8 cellular contexts compared by ENCODE assay signal in the genomic region with DNA sequence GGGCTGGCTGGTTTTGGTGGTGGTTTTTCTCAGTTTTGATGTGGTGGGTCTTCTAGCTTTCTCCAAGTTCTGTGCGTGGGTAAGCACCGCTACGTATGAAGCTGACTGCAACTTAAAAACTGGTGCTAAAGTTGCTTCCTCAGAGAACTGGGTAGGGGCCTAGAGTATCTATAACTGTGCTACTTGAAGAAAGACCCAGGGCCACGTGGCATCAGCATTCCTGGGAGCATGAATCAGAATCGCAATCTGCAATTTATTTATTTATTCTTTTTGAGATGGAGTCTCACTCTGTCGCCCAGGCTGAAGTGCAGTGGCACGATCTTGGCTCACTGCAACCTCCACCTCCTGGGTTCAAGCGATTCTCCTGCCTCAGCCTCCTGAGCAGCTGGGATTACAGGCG. TPM values are rescaled to one million over a fixed set of nuclear protein-coding genes. Genes with fewer than 3 reads are reported as not detected.
DNase-seq lines count a peak whose midpoint lies in the region; ATAC-seq and TF ChIP-seq lines count a peak whose summit lies in the region.
"Not testable (repeated sequence)": the region's sequence is repeated elsewhere in the genome, so short reads cannot be mapped to it uniquely, and the experiment has no call there.
"Had no signal": no experiment of that assay in that cellular context is flagged by ENCODE, and none has a peak within 500 bp of the region (broad histone marks: within the 10 kb centered on the region; RNA-seq: fewer than 3 reads in every experiment).

No MANE protein-coding gene starts in this region.

- H2BK15ac ChIP-seq in IMR-90 (ENCODE audit: low read depth, low read length): peak overlapping the region; percentile 0; the same call in 1 of the 3 replicates
- not testable (repeated sequence) for H2BK15ac ChIP-seq in mesenchymal stem cell (ENCODE audit: low read depth, poor library complexity, severe bottlenecking)

- 100% methylated on average over 3 of the region's 9 CpGs; no CpG with 5 or more reads in 1 of the 2 experiments for WGBS in IMR-90 (ENCODE audit: extremely low coverage in 2 of 2, insufficient read length in 1 of 2), 2 experiments
- WGBS in SK-N-SH (ENCODE audit: low lambda C conversion rate): 92% methylated on average over 8 of the region's 9 CpGs
- 68% methylated on average over 9 of the region's 9 CpGs for WGBS in mesenchymal stem cell

- H3K79me2 ChIP-seq in SK-N-SH (ENCODE audit: insufficient read depth): peaks cover 98% of the 10 kb centered on the region
- H3K79me2 ChIP-seq in fibroblast of lung (ENCODE audit: control insufficient read depth, insufficient read depth, low read length): peaks cover 16% of the 10 kb centered on the region

- H2AK5ac ChIP-seq in IMR-90 (ENCODE audit: low read depth, low read length): 0 out of 2 replicates have a peak overlapping the region, but pooled peaks have one; percentile 43
- H2AK5ac ChIP-seq in mesenchymal stem cell (ENCODE audit: low read length, severe bottlenecking): not testable (repeated sequence)

- not testable (repeated sequence) for H2AK9ac ChIP-seq in IMR-90 (replicated peaks; ENCODE audit: low read depth, low read length, poor library complexity)

- peak overlapping the region; percentile 42 for H3K27ac Mint-ChIP-seq in MCF 10A (ENCODE audit: low read depth, unreplicated experiment)

- H3K36me3 ChIP-seq in IMR-90 (ENCODE audit: control insufficient read depth, insufficient read depth, low read length); SK-N-SH (replicated peaks in 1 of 2; ENCODE audit: control insufficient read depth in 1 of 2, insufficient read depth in 2 of 2, low read length in 1 of 2); fibroblast of lung (ENCODE audit: control insufficient read depth, insufficient read depth, low read length); mesenchymal stem cell (ENCODE audit: control insufficient read depth in 1 of 2, insufficient read depth in 2 of 2, low read depth in 1 of 2, low read length in 2 of 2): not testable (repeated sequence)

- not testable (repeated sequence) for BruUV-seq in IMR-90 (replicated peaks; lab: Mats Ljungman, UMichigan); MCF 10A (replicated peaks; lab: Mats Ljungman, UMichigan)

- H3F3A ChIP-seq in SK-N-SH (replicated peaks; ENCODE audit: insufficient read depth): not testable (repeated sequence)

- 0 out of 2 replicates have a peak overlapping the region, but pooled peaks have one; percentile 7 for H3K27ac ChIP-seq in IMR-90 (ENCODE audit: insufficient read depth, low read length)
- H3K27ac ChIP-seq in SK-N-SH (ENCODE audit: low read depth in 2 of 2, low read length in 1 of 2); fibroblast of lung (ENCODE audit: insufficient read depth, low read length): not testable (repeated sequence)
- H3K27ac ChIP-seq in mesenchymal stem cell (ENCODE audit: low read length, poor library complexity, severe bottlenecking): peak overlapping the region; percentile 59

- H3K79me1 ChIP-seq in IMR-90 (ENCODE audit: low read depth in 1 of 2, low read length in 2 of 2): peaks cover 43 to 83% of the 10 kb centered on the region in 2 experiments
- H3K79me1 ChIP-seq in mesenchymal stem cell (replicated peaks; ENCODE audit: low read length, poor library complexity, severe bottlenecking): not testable (repeated sequence)

- H2BK120ac ChIP-seq in IMR-90 (ENCODE audit: low read depth, low read length): peak overlapping the region; percentile 71
- H2BK120ac ChIP-seq in mesenchymal stem cell (ENCODE audit: low read depth, low read length): not testable (repeated sequence)

- peak; percentile 27 for DNase-seq in A172 (ENCODE audit: low spot score)
- peak; percentile 75 for DNase-seq in EH (ENCODE audit: low read depth)
- DNase-seq in IMR-90: peak; percentile 43
- DNase-seq in SK-N-SH; MCF 10A (ENCODE audit: unreplicated experiment): not testable (repeated sequence)
- peak; percentile 50 to 60 for DNase-seq in fibroblast of lung (ENCODE audit: low read depth in 2 of 2)
- peak; percentile 38 for DNase-seq in mesenchymal stem cell

- H3K4me1 ChIP-seq in IMR-90 (ENCODE audit: control insufficient read depth, insufficient read depth, low read length): peaks cover 23% of the 10 kb centered on the region
- peaks cover 10 to 11% of the 10 kb centered on the region in 2 experiments; a peak in 2 of 4 replicates for H3K4me1 ChIP-seq in SK-N-SH (ENCODE audit: control insufficient read depth in 1 of 2, insufficient read depth in 2 of 2, low read depth in 1 of 2, low read length in 1 of 2)
- peaks cover 10% of the 10 kb centered on the region for H3K4me1 ChIP-seq in fibroblast of lung (ENCODE audit: control insufficient read depth, extremely low read depth, insufficient read depth, low read length)
- H3K4me1 ChIP-seq in mesenchymal stem cell (ENCODE audit: control insufficient read depth, insufficient read depth, low read depth, low read length): peaks cover 31% of the 10 kb centered on the region

- not testable (repeated sequence) for TF ChIP-seq RAD21 in IMR-90 (IDR thresholded peaks at IDR 0.05; ENCODE audit: low read length); SK-N-SH (IDR thresholded peaks at IDR 0.05; ENCODE audit: low read length)

- H4K8ac ChIP-seq in IMR-90 (ENCODE audit: low read depth in 2 of 2, low read length in 2 of 2): peak overlapping the region in 1 of 2 experiments; percentile 10; a peak in 3 of 4 replicates
- H4K8ac ChIP-seq in mesenchymal stem cell (ENCODE audit: low read length): not testable (repeated sequence)

- peak overlapping the region; percentile 31; the same call in 1 of the 2 replicates for H4K91ac ChIP-seq in IMR-90 (ENCODE audit: insufficient read depth, low read depth, low read length)
- H4K91ac ChIP-seq in mesenchymal stem cell (ENCODE audit: low read length): not testable (repeated sequence)

- H4K20me1 ChIP-seq in IMR-90 (ENCODE audit: insufficient read depth, low read length) (peaks cover 62% of the 10 kb centered on the region), SK-N-SH (ENCODE audit: insufficient read depth) (peaks cover 40% of the 10 kb centered on the region; the same call in 1 of the 2 replicates)
- not testable (repeated sequence) for H4K20me1 ChIP-seq in fibroblast of lung (ENCODE audit: control insufficient read depth, extremely low read depth, insufficient read depth, low read length)

- TF ChIP-seq CTCF in IMR-90 (conservative IDR thresholded peaks at IDR 0.05; ENCODE audit: low read depth, low read length); SK-N-SH (IDR thresholded peaks at IDR 0.05); MCF 10A (IDR thresholded peaks at IDR 0.05; ENCODE audit: unreplicated experiment); fibroblast of lung (conservative IDR thresholded peaks at IDR 0.05 in 1 of 2, IDR thresholded peaks at IDR 0.05 in 1 of 2; ENCODE audit: low read depth in 1 of 2, low read length in 2 of 2): not testable (repeated sequence)

- H3K9ac ChIP-seq in IMR-90 (ENCODE audit: low read depth, low read length); SK-N-SH; fibroblast of lung (ENCODE audit: insufficient read depth, low read length); mesenchymal stem cell (ENCODE audit: low read length): not testable (repeated sequence)

- not testable (repeated sequence) for H3K9me2 ChIP-seq in SK-N-SH

- TF ChIP-seq POLR2A in IMR-90 (IDR thresholded peaks at IDR 0.05; ENCODE audit: low read depth, low read length): not testable (repeated sequence)

- not testable (repeated sequence) for H2BK12ac ChIP-seq in mesenchymal stem cell (ENCODE audit: low read length in 2 of 2)

- not testable (repeated sequence) for H2AFZ ChIP-seq in IMR-90 (replicated peaks; ENCODE audit: low read length, poor library complexity); SK-N-SH (ENCODE audit: low read depth); fibroblast of lung (ENCODE audit: low read length); mesenchymal stem cell (ENCODE audit: low read depth, low read length)

- intact Hi-C loops in IMR-90 (cut with micrococcal nuclease); MCF 10A (cut with micrococcal nuclease): not testable (repeated sequence)

- not testable (repeated sequence) for H3K9me3 ChIP-seq in IMR-90 (ENCODE audit: control insufficient read depth, insufficient read depth, low read length); SK-N-SH; fibroblast of lung (ENCODE audit: control insufficient read depth, insufficient read depth, low read depth, low read length); mesenchymal stem cell (ENCODE audit: control insufficient read depth, low read length)

- not testable (repeated sequence) for H3K56ac ChIP-seq in IMR-90 (ENCODE audit: extremely low read depth, insufficient read depth, low read length)

- H3K18ac ChIP-seq in IMR-90 (ENCODE audit: low read depth, low read length) (peak overlapping the region; percentile 7; the same call in 1 of the 2 replicates), mesenchymal stem cell (ENCODE audit: low read depth in 1 of 2, low read length in 2 of 2) (peak overlapping the region in 1 of 2 experiments; percentile 37)

- H2BK20ac ChIP-seq in IMR-90 (ENCODE audit: low read depth, low read length): peak overlapping the region; percentile 27

- H3K4me2 ChIP-seq in IMR-90 (ENCODE audit: low read depth, low read length); SK-N-SH; fibroblast of lung (ENCODE audit: extremely low read depth, insufficient read depth, low read length); mesenchymal stem cell (ENCODE audit: low read length, poor library complexity, severe bottlenecking): not testable (repeated sequence)

- TF ChIP-seq EP300 in SK-N-SH (IDR thresholded peaks at IDR 0.05; ENCODE audit: borderline replicate concordance in 1 of 2, low read depth in 1 of 2, low read length in 1 of 2): not testable (repeated sequence)

- not testable (repeated sequence) for H3K9me3 Mint-ChIP-seq in MCF 10A (ENCODE audit: unreplicated experiment)

- H4K5ac ChIP-seq in IMR-90 (ENCODE audit: low read depth, low read length): peak overlapping the region; percentile 12; the same call in 1 of the 2 replicates

- peaks cover 18% of the 10 kb centered on the region for H3K4me1 Mint-ChIP-seq in MCF 10A (ENCODE audit: insufficient read depth, unreplicated experiment)

- H2BK5ac ChIP-seq in IMR-90 (ENCODE audit: low read depth, low read length, poor library complexity, severe bottlenecking); mesenchymal stem cell (ENCODE audit: low read depth, low read length, poor library complexity, severe bottlenecking): not testable (repeated sequence)

- dilution Hi-C loops in IMR-90 (cut with HindIII; ENCODE audit: low sequenced_read_pairs, unreplicated experiment): not testable (repeated sequence)

- 0 out of 2 replicates have a peak, but pooled peaks have one; percentile 5 for ATAC-seq in IMR-90 (ENCODE audit: low read depth)

- H3K27me3 ChIP-seq in IMR-90 (ENCODE audit: control insufficient read depth, insufficient read depth, low read length); SK-N-SH (ENCODE audit: insufficient read depth); fibroblast of lung (ENCODE audit: control insufficient read depth, insufficient read depth, low read length); mesenchymal stem cell (ENCODE audit: control insufficient read depth in 1 of 2, insufficient read depth in 1 of 2, low read length in 2 of 2): not testable (repeated sequence)

- H3K14ac ChIP-seq in IMR-90 (replicated peaks; ENCODE audit: low read depth, low read length): peak overlapping the region; percentile 26
- H3K14ac ChIP-seq in mesenchymal stem cell (ENCODE audit: low read length in 2 of 2): not testable (repeated sequence)

- not testable (repeated sequence) for H3K9me1 ChIP-seq in IMR-90 (ENCODE audit: insufficient read depth, low read length)

- CTCF ChIA-PET in IMR-90 (lab: Yijun Ruan, JAX); MCF 10A (lab: Yijun Ruan, JAX): not testable (repeated sequence)
- CTCF ChIA-PET in SK-N-SH (lab: Yijun Ruan, JAX): interaction anchor here (1.5 to 2.2 kb wide), 2 partner anchors 61 to 62 kb away, joined by 4 to 6 read pairs; no protein-coding TSS in a partner anchor

- POLR2A ChIA-PET in IMR-90 (lab: Charles Lee; ENCODE audit: unreplicated experiment): interaction anchor here (0.5 kb wide), 1 partner anchor 152 kb away, joined by 4 read pairs; the partner anchor contains the start of gene CNPY3
- POLR2A ChIA-PET in SK-N-SH (lab: Yijun Ruan, JAX): not testable (repeated sequence)
- POLR2A ChIA-PET in MCF 10A (lab: Yijun Ruan, JAX): interaction anchor here (1.3 kb wide), 1 partner anchor 39 kb away, joined by 3 read pairs; no protein-coding TSS in a partner anchor

- H3K4me3 Mint-ChIP-seq in MCF 10A (ENCODE audit: unreplicated experiment): not testable (repeated sequence)

- H3K23ac ChIP-seq in IMR-90 (ENCODE audit: low read depth, low read length): peak overlapping the region; percentile 48; the same call in 1 of the 2 replicates
- not testable (repeated sequence) for H3K23ac ChIP-seq in mesenchymal stem cell (ENCODE audit: low read length in 2 of 2)

- not testable (repeated sequence) for H3K36me3 Mint-ChIP-seq in MCF 10A (ENCODE audit: insufficient read depth, unreplicated experiment)

- H3K4ac ChIP-seq in IMR-90 (ENCODE audit: low read depth, low read length): peak overlapping the region; percentile 38
- H3K4ac ChIP-seq in mesenchymal stem cell (ENCODE audit: low read depth in 1 of 2, low read length in 2 of 2): not testable (repeated sequence)

- in situ Hi-C loops in IMR-90 (cut with MboI; ENCODE audit: low sequenced_read_pairs): not testable (repeated sequence)

- H3K4me3 ChIP-seq in IMR-90 (ENCODE audit: insufficient read depth, low read depth, low read length); SK-N-SH (ENCODE audit: low read depth in 2 of 2, low read length in 1 of 2); fibroblast of lung (replicated peaks in 1 of 4; ENCODE audit: control extremely low read depth in 1 of 4, insufficient read depth in 1 of 4, low read depth in 3 of 4, low read length in 4 of 4); mesenchymal stem cell (ENCODE audit: insufficient read depth in 1 of 2, low read depth in 1 of 2, low read length in 2 of 2): not testable (repeated sequence)

- H3K27me3 Mint-ChIP-seq in MCF 10A (ENCODE audit: insufficient read depth, unreplicated experiment): not testable (repeated sequence)

RNA-seq across cellular contexts. Expression of gene PTK7, which starts 5.8 kb away (rescaled TPM):
- total RNA-seq in A172 (2014; rRNA removed; shearing (Covaris generic)): 82.3 and 84.6 TPM in 2 replicates
- total RNA-seq in IMR-90 (2012; rRNA removed): 44.4 and 47.1 TPM in 2 replicates
- polyA plus RNA-seq in IMR-90 (2012; rRNA removed): 122 and 142 TPM in 2 replicates
- polyA plus RNA-seq in IMR-90 (2012; cell fraction: cytosol; rRNA removed): 77.1 and 216 TPM in 2 replicates
- 374 and 547 TPM in 2 replicates for polyA plus RNA-seq in IMR-90 (2012; cell fraction: nucleus; rRNA removed; ENCODE audit: low replicate concordance)
- polyA plus RNA-seq in SK-N-SH (2012; rRNA removed): 93.7 and 105 TPM in 2 replicates
- 54.5 and 77.5 TPM in 2 replicates for polyA plus RNA-seq in SK-N-SH (2012; cell fraction: cytosol; rRNA removed)
- polyA plus RNA-seq in SK-N-SH (2012; cell fraction: nucleus; rRNA removed): 207 and 220 TPM in 2 replicates
- 42.6 and 48.4 TPM in 2 replicates for total RNA-seq in MCF 10A (2022)
- 145 and 159 TPM in 2 replicates for total RNA-seq in fibroblast of lung
- polyA plus RNA-seq in fibroblast of lung: 51.9 and 149 TPM in 2 replicates
- polyA plus RNA-seq in fibroblast of lung (2012): 56.7 and 156 TPM in 2 replicates
- polyA minus RNA-seq in fibroblast of lung (ENCODE audit: low replicate concordance): 103 and 333 TPM in 2 replicates
- 73.1 TPM for polyA plus RNA-seq in mesenchymal stem cell (2013, experiment 1 of 2)
- polyA plus RNA-seq in mesenchymal stem cell (2013, experiment 2 of 2): 71.9 TPM
- polyA plus RNA-seq: IgD-negative memory B cell had no signal

RNA-seq across cellular contexts. Expression of gene KLC4, which starts 22.5 kb away (rescaled TPM):
- total RNA-seq in A172 (2014; rRNA removed; shearing (Covaris generic)): 17.0 and 19.0 TPM in 2 replicates
- total RNA-seq in IMR-90 (2012; rRNA removed): 9.7 and 10.9 TPM in 2 replicates
- 12.4 and 13.0 TPM in 2 replicates for polyA plus RNA-seq in IMR-90 (2012; rRNA removed)
- polyA plus RNA-seq in IMR-90 (2012; cell fraction: cytosol; rRNA removed): 7.7 and 11.3 TPM in 2 replicates
- 63.8 and 69.4 TPM in 2 replicates for polyA plus RNA-seq in IMR-90 (2012; cell fraction: nucleus; rRNA removed; ENCODE audit: low replicate concordance)
- polyA plus RNA-seq in SK-N-SH (2012; rRNA removed): 17.5 and 22.0 TPM in 2 replicates
- polyA plus RNA-seq in SK-N-SH (2012; cell fraction: cytosol; rRNA removed): 7.9 and 11.5 TPM in 2 replicates
- polyA plus RNA-seq in SK-N-SH (2012; cell fraction: nucleus; rRNA removed): 76.1 and 80.1 TPM in 2 replicates
- total RNA-seq in MCF 10A (2022): 17.5 and 23.4 TPM in 2 replicates
- total RNA-seq in fibroblast of lung: 19.0 and 22.5 TPM in 2 replicates
- 5.7 and 7.2 TPM in 2 replicates for polyA plus RNA-seq in fibroblast of lung
- 6.3 and 7.3 TPM in 2 replicates for polyA plus RNA-seq in fibroblast of lung (2012)
- 16.2 and 33.9 TPM in 2 replicates for polyA minus RNA-seq in fibroblast of lung (ENCODE audit: low replicate concordance)
- 9.8 TPM for polyA plus RNA-seq in mesenchymal stem cell (2013, experiment 1 of 2)
- 10.1 TPM for polyA plus RNA-seq in mesenchymal stem cell (2013, experiment 2 of 2)

RNA-seq across cellular contexts. Expression of gene MRPL2, which starts 22.7 kb away (rescaled TPM):
- 29.9 and 30.7 TPM in 2 replicates for total RNA-seq in A172 (2014; rRNA removed; shearing (Covaris generic))
- 15.8 and 18.1 TPM in 2 replicates for total RNA-seq in IMR-90 (2012; rRNA removed)
- polyA plus RNA-seq in IMR-90 (2012; rRNA removed): 45.9 and 46.8 TPM in 2 replicates
- 23.2 and 43.0 TPM in 2 replicates for polyA plus RNA-seq in IMR-90 (2012; cell fraction: cytosol; rRNA removed)
- polyA plus RNA-seq in IMR-90 (2012; cell fraction: nucleus; rRNA removed; ENCODE audit: low replicate concordance): 38.5 and 46.5 TPM in 2 replicates
- 43.0 and 64.7 TPM in 2 replicates for polyA plus RNA-seq in SK-N-SH (2012; rRNA removed)
- polyA plus RNA-seq in SK-N-SH (2012; cell fraction: cytosol; rRNA removed): 28.4 and 30.5 TPM in 2 replicates
- 65.7 and 67.7 TPM in 2 replicates for polyA plus RNA-seq in SK-N-SH (2012; cell fraction: nucleus; rRNA removed)
- total RNA-seq in MCF 10A (2022): 155 and 174 TPM in 2 replicates
- 13.9 and 18.2 TPM in 2 replicates for total RNA-seq in fibroblast of lung
- polyA plus RNA-seq in fibroblast of lung: 20.3 and 23.1 TPM in 2 replicates
- polyA plus RNA-seq in fibroblast of lung (2012): 49.9 and 65.2 TPM in 2 replicates
- polyA minus RNA-seq in fibroblast of lung (ENCODE audit: low replicate concordance): 7.3 and 30.4 TPM in 2 replicates
- 41.7 TPM for polyA plus RNA-seq in mesenchymal stem cell (2013, experiment 1 of 2)
- 38.3 TPM for polyA plus RNA-seq in mesenchymal stem cell (2013, experiment 2 of 2)

RNA-seq across cellular contexts. Expression of gene CUL7, which starts 28.3 kb away (rescaled TPM):
- total RNA-seq in A172 (2014; rRNA removed; shearing (Covaris generic)): 22.5 and 24.7 TPM in 2 replicates
- total RNA-seq in IMR-90 (2012; rRNA removed): 33.3 and 39.3 TPM in 2 replicates
- polyA plus RNA-seq in IMR-90 (2012; rRNA removed): 38.0 and 39.9 TPM in 2 replicates
- polyA plus RNA-seq in IMR-90 (2012; cell fraction: cytosol; rRNA removed): 21.6 and 30.2 TPM in 2 replicates
- polyA plus RNA-seq in IMR-90 (2012; cell fraction: nucleus; rRNA removed; ENCODE audit: low replicate concordance): 102 and 140 TPM in 2 replicates
- 46.9 and 59.6 TPM in 2 replicates for polyA plus RNA-seq in SK-N-SH (2012; rRNA removed)
- polyA plus RNA-seq in SK-N-SH (2012; cell fraction: cytosol; rRNA removed): 15.8 and 24.8 TPM in 2 replicates
- 138 and 153 TPM in 2 replicates for polyA plus RNA-seq in SK-N-SH (2012; cell fraction: nucleus; rRNA removed)
- total RNA-seq in MCF 10A (2022): 22.7 and 31.4 TPM in 2 replicates
- total RNA-seq in fibroblast of lung: 30.3 and 60.3 TPM in 2 replicates
- 19.7 and 21.4 TPM in 2 replicates for polyA plus RNA-seq in fibroblast of lung
- polyA plus RNA-seq in fibroblast of lung (2012): 25.5 and 28.5 TPM in 2 replicates
- 88.4 and 136 TPM in 2 replicates for polyA minus RNA-seq in fibroblast of lung (ENCODE audit: low replicate concordance)
- 20.3 TPM for polyA plus RNA-seq in mesenchymal stem cell (2013, experiment 1 of 2)
- polyA plus RNA-seq in mesenchymal stem cell (2013, experiment 2 of 2): 19.0 TPM
